13 cellular contexts compared by ENCODE assay signal in genomic region chr11:33598426-33599069, GRCh38.
DNase-seq lines count a peak whose midpoint lies in the region; ATAC-seq and TF ChIP-seq lines count a peak whose summit lies in the region.
"Had no signal": no experiment of that assay in that cellular context is flagged by ENCODE, and none has a peak within 500 bp of the region (broad histone marks: within the 10 kb centered on the region; RNA-seq: fewer than 3 reads in every experiment).

No MANE protein-coding gene starts in this region.

- DNase-seq in NCI-H1105 (lab: John Stamatoyannopoulos, UW) (peak; percentile 88), NCI-H345 treated with DMSO at 0.1 percent for 48 hours (lab: John Stamatoyannopoulos, UW; ENCODE audit: unreplicated experiment) (peak; percentile 75), dorsolateral prefrontal cortex (peak in 9 of 10 donors; percentile 43 to 87 (median 67)), renal cortical epithelial cell (ENCODE audit: low read depth) (peak; percentile 13), left lung (no peak)
- DNase-seq: Caco-2, foreskin fibroblast, NCI-H1930 had no signal

- H3K4me3 ChIP-seq in dorsolateral prefrontal cortex = peak overlapping the region in 49 of 59 donors; percentile 2 to 59 (median 34)
- H3K4me3 ChIP-seq in left lung = no peak overlapping the region
- H3K4me3 ChIP-seq: HAP-1 had no signal

- H3K9me3 ChIP-seq in left lung = peaks cover 0 to 14% of the 10 kb centered on the region in 2 donors
- H3K9me3 ChIP-seq: HAP-1 had no signal

- ATAC-seq in HG03520 (IDR thresholded peaks at IDR 0.05; ENCODE audit: unreplicated experiment) = no peak
- ATAC-seq in HG02763 (IDR thresholded peaks at IDR 0.05; ENCODE audit: unreplicated experiment) = no peak
- ATAC-seq in HG02970 (IDR thresholded peaks at IDR 0.05; ENCODE audit: low FRiP score, unreplicated experiment) = no peak
- no peak for ATAC-seq in left lung
- ATAC-seq: activated naive CD4-positive, alpha-beta T cell treated with anti-CD3 and anti-CD28 coated beads, Interleukin-2, amount 50 U/mL, for 72 hours had no signal

- H3K27me3 ChIP-seq in dorsolateral prefrontal cortex = no peaks in the 10 kb centered on the region
- H3K27me3 ChIP-seq in left lung = peaks cover 0 to 38% of the 10 kb centered on the region in 2 donors

- H3K4me1 ChIP-seq in left lung = no peaks in the 10 kb centered on the region
- H3K4me1 ChIP-seq: Caco-2, HAP-1 had no signal

- H3K27ac ChIP-seq in dorsolateral prefrontal cortex = peak overlapping the region in 49 of 59 donors; percentile 2 to 84 (median 55)
- no peak overlapping the region for H3K27ac ChIP-seq in left lung

- TF ChIP-seq CTCF in dorsolateral prefrontal cortex (IDR thresholded peaks at IDR 0.05 in 54 of 56, conservative IDR thresholded peaks at IDR 0.05 in 2 of 56; ENCODE audit: low read depth in 1 of 56, partially characterized antibody in 56 of 56) (no peak), left lung (IDR thresholded peaks at IDR 0.05) (no peak)

- H3K36me3 ChIP-seq in left lung = no peaks in the 10 kb centered on the region
- H3K36me3 ChIP-seq: HAP-1 had no signal

- intact Hi-C loops in dorsolateral prefrontal cortex (cut with DNase I) (no loop called here), left lung (cut with DNase I) (no loop called here)

Comparison
In these comparisons a context has a peak if more than half of its experiments do, and no peak if none do; other contexts are left out.
1. DNase-seq: peak in NCI-H1105 (single experiment), NCI-H345 treated with DMSO at 0.1 percent for 48 hours (single experiment), dorsolateral prefrontal cortex (9 of 10) and renal cortical epithelial cell (single experiment); none in left lung (0 of 2).
2. H3K27ac ChIP-seq: peak in dorsolateral prefrontal cortex (49 of 59); none in left lung (0 of 2).
3. H3K4me3 ChIP-seq: peak in dorsolateral prefrontal cortex (49 of 59); none in left lung (0 of 2).